ENCODE assay signal across 11 cellular contexts in genomic region chr1:162351916-162352315, GRCh38. TPM values are rescaled to one million over a fixed set of nuclear protein-coding genes. Genes with fewer than 3 reads are reported as not detected.
"Had no signal": no experiment of that assay in that cellular context is flagged by ENCODE, and none has a peak within 500 bp of the region (broad histone marks: within the 10 kb centered on the region; RNA-seq: fewer than 3 reads in every experiment).

No MANE protein-coding gene starts in this region.

RNA-seq across cellular contexts. Expression of gene SPATA46, which starts 24.7 kb away (rescaled TPM):
- total RNA-seq: activated B cell treated with CpG ODN at 0.5 μM for 24 hours; activated CD4-positive, alpha-beta memory T cell treated with anti-CD3 and anti-CD28 coated beads for 36 hours; activated naive CD4-positive, alpha-beta T cell treated with anti-CD3 and anti-CD28 coated beads for 36 hours; activated T-cell treated with anti-CD3 and anti-CD28 coated beads, Interleukin-2, amount 50 U/mL, for 4 hours; activated T-helper 1 cell treated with anti-CD3 and anti-CD28 coated beads, Interleukin-12 subunit alpha, Interleukin-12 subunit beta, Interleukin-2, Interleukin-4 antibody, amounts not matched to agents 30 ng/mL and 10 ng/mL and 1 ng/mL, durations not matched to agents 14 hours and 24 hours and 36 hours; bronchial epithelial cell; cerebellum; IMR-90; PC-3; Right ventricle myocardium inferior; T-cell had no signal
- polyA plus RNA-seq: IMR-90 had no signal

RNA-seq across cellular contexts. Expression of gene C1orf226, which starts 29.6 kb away (rescaled TPM):
- total RNA-seq: activated B cell treated with CpG ODN at 0.5 μM for 24 hours; activated T-helper 1 cell treated with anti-CD3 and anti-CD28 coated beads, Interleukin-12 subunit alpha, Interleukin-12 subunit beta, Interleukin-2, Interleukin-4 antibody, amounts not matched to agents 30 ng/mL and 10 ng/mL and 1 ng/mL, durations not matched to agents 14 hours and 24 hours and 36 hours had no signal
